ENCODE assay signal across 9 cellular contexts in genomic region chr12:13097526-13097925, GRCh38. TPM values are rescaled to one million over a fixed set of nuclear protein-coding genes. Genes with fewer than 3 reads are reported as not detected.
DNase-seq lines count a peak whose midpoint lies in the region; ATAC-seq and TF ChIP-seq lines count a peak whose summit lies in the region.
"Had no signal": no experiment of that assay in that cellular context is flagged by ENCODE, and none has a peak within 500 bp of the region (broad histone marks: within the 10 kb centered on the region; RNA-seq: fewer than 3 reads in every experiment).

No MANE protein-coding gene starts in this region.

- H3K4me3 ChIP-seq in uterus, result peak overlapping the region; percentile 1 to 2

- H3K36me3 ChIP-seq in uterus, result no peaks in the 10 kb centered on the region

- peaks cover 0 to 7% of the 10 kb centered on the region in 2 donors for H3K4me1 ChIP-seq in uterus

- H3K36me3 Mint-ChIP-seq in activated naive CD4-positive, alpha-beta T cell treated with anti-CD3 and anti-CD28 coated beads, Interleukin-2, amount 50 U/mL, for 24 hours, result no peaks in the 10 kb centered on the region
- H3K36me3 Mint-ChIP-seq in activated naive CD4-positive, alpha-beta T cell treated with anti-CD3 and anti-CD28 coated beads, Interleukin-2, amount 50 U/mL, for 72 hours, result no peaks in the 10 kb centered on the region

- no peak for DNase-seq in activated naive CD4-positive, alpha-beta T cell treated with anti-CD3 and anti-CD28 coated beads, Interleukin-2, amount 50 U/mL, for 72 hours (ENCODE audit: low spot score in 2 of 2)
- peak; percentile 33 for DNase-seq in medulla oblongata (ENCODE audit: extremely low spot score)
- peak; percentile 30 to 50 for DNase-seq in uterus
- no peak for DNase-seq in NCI-H2029 (lab: John Stamatoyannopoulos, UW)
- DNase-seq: SHP77 had no signal

- intact Hi-C loops in uterus (cut with DNase I; ENCODE audit: low total_unique reads), result loop anchor here (5.0 kb wide), 1 partner anchor 100 kb away; the partner anchor contains the start of gene EMP1

- H3K27ac ChIP-seq in angular gyrus (ENCODE audit: low read depth, low read length), result peak overlapping the region; percentile 24
- peak overlapping the region; percentile 89 to 99 for H3K27ac ChIP-seq in uterus

- no peak for TF ChIP-seq CTCF in uterus (IDR thresholded peaks at IDR 0.05)

- H3K27ac Mint-ChIP-seq in activated naive CD4-positive, alpha-beta T cell treated with anti-CD3 and anti-CD28 coated beads, Interleukin-2, amount 50 U/mL, for 24 hours, result peak overlapping the region; percentile 71
- H3K27ac Mint-ChIP-seq in activated naive CD4-positive, alpha-beta T cell treated with anti-CD3 and anti-CD28 coated beads, Interleukin-2, amount 50 U/mL, for 72 hours, result peak overlapping the region in 1 of 2 donors; percentile 82

- no peaks in the 10 kb centered on the region for H3K9me3 Mint-ChIP-seq in activated naive CD4-positive, alpha-beta T cell treated with anti-CD3 and anti-CD28 coated beads, Interleukin-2, amount 50 U/mL, for 24 hours
- no peaks in the 10 kb centered on the region for H3K9me3 Mint-ChIP-seq in activated naive CD4-positive, alpha-beta T cell treated with anti-CD3 and anti-CD28 coated beads, Interleukin-2, amount 50 U/mL, for 72 hours

- no peaks in the 10 kb centered on the region for H3K27me3 ChIP-seq in uterus

- no peaks in the 10 kb centered on the region for H3K27me3 Mint-ChIP-seq in activated naive CD4-positive, alpha-beta T cell treated with anti-CD3 and anti-CD28 coated beads, Interleukin-2, amount 50 U/mL, for 24 hours

- peaks cover 45% of the 10 kb centered on the region for H3K4me1 Mint-ChIP-seq in activated naive CD4-positive, alpha-beta T cell treated with anti-CD3 and anti-CD28 coated beads, Interleukin-2, amount 50 U/mL, for 24 hours

- TF ChIP-seq POLR2A in uterus (IDR thresholded peaks at IDR 0.05), result no peak

- H3K4me3 Mint-ChIP-seq in activated naive CD4-positive, alpha-beta T cell treated with anti-CD3 and anti-CD28 coated beads, Interleukin-2, amount 50 U/mL, for 24 hours, result peak overlapping the region; percentile 68

- no peak for ATAC-seq in activated naive CD4-positive, alpha-beta T cell treated with anti-CD3 and anti-CD28 coated beads, Interleukin-2, amount 50 U/mL, for 72 hours
- no peak for ATAC-seq in HG02870 (IDR thresholded peaks at IDR 0.05; ENCODE audit: unreplicated experiment)
- no peak for ATAC-seq in GM21367 (IDR thresholded peaks at IDR 0.05; ENCODE audit: unreplicated experiment)

- no peaks in the 10 kb centered on the region for H3K9me3 ChIP-seq in uterus

RNA-seq across cellular contexts. Expression of gene GSG1, which starts 5.9 kb away (rescaled TPM):
- not detected for total RNA-seq in activated naive CD4-positive, alpha-beta T cell treated with anti-CD3 and anti-CD28 coated beads, Interleukin-2, amount 50 U/mL, for 72 hours
- total RNA-seq in uterus, result not detected

RNA-seq across cellular contexts. Expression of gene FAM234B, which starts 53.3 kb away (rescaled TPM):
- total RNA-seq in activated naive CD4-positive, alpha-beta T cell treated with anti-CD3 and anti-CD28 coated beads, Interleukin-2, amount 50 U/mL, for 72 hours, result 10 to 100 TPM in 1 of 2 donors, 1 to 10 TPM in 1; 6.2 to 17.2 TPM
- total RNA-seq in uterus, result 1 to 10 TPM; 2.4 to 8.3 (median 4.6) TPM

Comparison
In these comparisons a context has a peak if more than half of its experiments do, and no peak if none do; other contexts are left out.
1. DNase-seq: peak in medulla oblongata (single experiment) and uterus (2 of 2); none in activated naive CD4-positive, alpha-beta T cell treated with anti-CD3 and anti-CD28 coated beads, Interleukin-2, amount 50 U/mL, for 72 hours (0 of 2) and NCI-H2029 (single experiment).